In the genomic region with DNA sequence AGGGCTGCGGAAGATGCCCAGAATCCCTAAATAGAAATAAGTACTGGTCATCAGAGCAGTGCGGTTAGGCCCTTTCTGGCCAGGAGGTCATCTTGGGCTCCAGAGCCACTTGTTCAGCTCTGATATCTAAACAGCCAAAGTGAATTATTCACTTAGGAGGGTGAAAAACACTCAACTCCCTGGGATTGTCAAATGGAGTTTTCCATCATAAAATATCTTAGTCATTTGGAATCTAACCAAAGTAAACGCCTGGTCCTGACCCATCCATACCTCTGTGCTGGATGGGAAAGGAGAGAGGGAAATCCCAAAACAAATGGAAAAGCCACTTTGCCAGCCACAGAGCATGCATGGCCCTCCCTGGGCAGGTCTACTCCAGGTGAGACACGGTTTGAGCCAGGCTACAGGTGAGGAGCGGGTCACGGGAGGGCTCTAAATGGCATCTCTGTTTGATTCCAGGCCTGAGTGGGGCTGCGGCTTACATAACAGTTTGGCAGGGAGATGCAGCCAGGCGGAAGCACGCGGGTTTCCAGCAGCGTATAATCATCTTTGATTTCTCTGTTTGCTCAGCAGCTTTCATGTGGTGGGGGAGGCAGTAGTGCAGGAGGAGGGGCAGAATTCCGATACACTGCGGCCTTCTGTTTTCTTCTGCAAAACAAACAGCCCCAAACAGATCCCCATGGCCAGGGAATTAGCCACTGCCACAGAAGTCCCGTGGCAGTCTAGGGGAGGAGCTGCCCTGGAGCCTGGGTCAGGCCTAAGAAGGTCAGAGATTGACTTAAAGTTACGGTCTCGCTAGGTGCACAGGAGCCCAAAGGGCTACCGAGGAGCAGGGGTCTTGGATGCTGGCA, we compare ENCODE assay signal across 1 cellular context.
TF ChIP-seq lines count a peak whose summit lies in the region.

No MANE protein-coding gene starts in this region.

TF ChIP-seq in HepG2, 621 proteins besides CTCF, POLR2A, EP300 and RAD21 (continued from another document and continues in another):
- peak in 1 of 2 experiments; percentile 57; a peak in 1 of 4 replicates for TF ChIP-seq HMGXB4 (CRISPR knock-in tag; IDR thresholded peaks at IDR 0.05; ENCODE audit: borderline replicate concordance in 1 of 2, low read depth in 1 of 2)
- no peak for TF ChIP-seq ZNF607 (CRISPR knock-in tag; IDR thresholded peaks at IDR 0.05; ENCODE audit: borderline replicate concordance)
- peak; percentile 92 for TF ChIP-seq HMG20A (CRISPR knock-in tag; IDR thresholded peaks at IDR 0.05; ENCODE audit: borderline replicate concordance)
- no peak; the same call in 2 of the 3 replicates for TF ChIP-seq MXI1 (IDR thresholded peaks at IDR 0.05; ENCODE audit: borderline replicate concordance, low read depth, low read length)
- TF ChIP-seq PHF20 (CRISPR knock-in tag; IDR thresholded peaks at IDR 0.05): no peak
- TF ChIP-seq ZNF282 (IDR thresholded peaks at IDR 0.05; ENCODE audit: partially characterized antibody): no peak
- TF ChIP-seq, protein P1, sequence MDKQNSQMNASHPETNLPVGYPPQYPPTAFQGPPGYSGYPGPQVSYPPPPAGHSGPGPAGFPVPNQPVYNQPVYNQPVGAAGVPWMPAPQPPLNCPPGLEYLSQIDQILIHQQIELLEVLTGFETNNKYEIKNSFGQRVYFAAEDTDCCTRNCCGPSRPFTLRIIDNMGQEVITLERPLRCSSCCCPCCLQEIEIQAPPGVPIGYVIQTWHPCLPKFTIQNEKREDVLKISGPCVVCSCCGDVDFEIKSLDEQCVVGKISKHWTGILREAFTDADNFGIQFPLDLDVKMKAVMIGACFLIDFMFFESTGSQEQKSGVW (CRISPR knock-in tag; IDR thresholded peaks at IDR 0.05; ENCODE audit: borderline replicate concordance): no peak
- TF ChIP-seq NPAS2 (CRISPR knock-in tag; IDR thresholded peaks at IDR 0.05; ENCODE audit: borderline replicate concordance): no peak
- TF ChIP-seq ZNF274 (CRISPR knock-in tag; IDR thresholded peaks at IDR 0.05): 0 out of 2 replicates have a peak, but pooled peaks have one; percentile 54
- no peak for TF ChIP-seq ZNF773 (CRISPR knock-in tag; IDR thresholded peaks at IDR 0.05; ENCODE audit: borderline replicate concordance)
- TF ChIP-seq POLR2AphosphoS5 (IDR thresholded peaks at IDR 0.05; ENCODE audit: low read depth, low read length): no peak
- TF ChIP-seq SKI (IDR thresholded peaks at IDR 0.05; ENCODE audit: partially characterized antibody): no peak
- TF ChIP-seq, protein P2, sequence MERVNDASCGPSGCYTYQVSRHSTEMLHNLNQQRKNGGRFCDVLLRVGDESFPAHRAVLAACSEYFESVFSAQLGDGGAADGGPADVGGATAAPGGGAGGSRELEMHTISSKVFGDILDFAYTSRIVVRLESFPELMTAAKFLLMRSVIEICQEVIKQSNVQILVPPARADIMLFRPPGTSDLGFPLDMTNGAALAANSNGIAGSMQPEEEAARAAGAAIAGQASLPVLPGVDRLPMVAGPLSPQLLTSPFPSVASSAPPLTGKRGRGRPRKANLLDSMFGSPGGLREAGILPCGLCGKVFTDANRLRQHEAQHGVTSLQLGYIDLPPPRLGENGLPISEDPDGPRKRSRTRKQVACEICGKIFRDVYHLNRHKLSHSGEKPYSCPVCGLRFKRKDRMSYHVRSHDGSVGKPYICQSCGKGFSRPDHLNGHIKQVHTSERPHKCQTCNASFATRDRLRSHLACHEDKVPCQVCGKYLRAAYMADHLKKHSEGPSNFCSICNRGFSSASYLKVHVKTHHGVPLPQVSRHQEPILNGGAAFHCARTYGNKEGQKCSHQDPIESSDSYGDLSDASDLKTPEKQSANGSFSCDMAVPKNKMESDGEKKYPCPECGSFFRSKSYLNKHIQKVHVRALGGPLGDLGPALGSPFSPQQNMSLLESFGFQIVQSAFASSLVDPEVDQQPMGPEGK (CRISPR knock-in tag; IDR thresholded peaks at IDR 0.05): peak; percentile 97
- TF ChIP-seq PRPF4 (IDR thresholded peaks at IDR 0.05; ENCODE audit: low read depth, low read length, poor library complexity, severe bottlenecking): peak; percentile 27
- no peak for TF ChIP-seq ETS1 (CRISPR knock-in tag; IDR thresholded peaks at IDR 0.05)
- TF ChIP-seq ZNF24 (IDR thresholded peaks at IDR 0.05): no peak
- peak; percentile 79; the same call in 1 of the 2 replicates for TF ChIP-seq MTA1 (CRISPR knock-in tag; IDR thresholded peaks at IDR 0.05; ENCODE audit: borderline replicate concordance)
- no peak for TF ChIP-seq NFIB (CRISPR knock-in tag; IDR thresholded peaks at IDR 0.05; ENCODE audit: borderline replicate concordance)
- peak; percentile 41 for TF ChIP-seq TBL1XR1 (IDR thresholded peaks at IDR 0.05; ENCODE audit: borderline replicate concordance, low read length, partially characterized antibody)
- no peak for TF ChIP-seq ZNF296 (CRISPR knock-in tag; conservative IDR thresholded peaks at IDR 0.05)
- no peak for TF ChIP-seq ATF6 (CRISPR knock-in tag; conservative IDR thresholded peaks at IDR 0.05)
- no peak for TF ChIP-seq ARNT (IDR thresholded peaks at IDR 0.05)
- TF ChIP-seq, protein P3, sequence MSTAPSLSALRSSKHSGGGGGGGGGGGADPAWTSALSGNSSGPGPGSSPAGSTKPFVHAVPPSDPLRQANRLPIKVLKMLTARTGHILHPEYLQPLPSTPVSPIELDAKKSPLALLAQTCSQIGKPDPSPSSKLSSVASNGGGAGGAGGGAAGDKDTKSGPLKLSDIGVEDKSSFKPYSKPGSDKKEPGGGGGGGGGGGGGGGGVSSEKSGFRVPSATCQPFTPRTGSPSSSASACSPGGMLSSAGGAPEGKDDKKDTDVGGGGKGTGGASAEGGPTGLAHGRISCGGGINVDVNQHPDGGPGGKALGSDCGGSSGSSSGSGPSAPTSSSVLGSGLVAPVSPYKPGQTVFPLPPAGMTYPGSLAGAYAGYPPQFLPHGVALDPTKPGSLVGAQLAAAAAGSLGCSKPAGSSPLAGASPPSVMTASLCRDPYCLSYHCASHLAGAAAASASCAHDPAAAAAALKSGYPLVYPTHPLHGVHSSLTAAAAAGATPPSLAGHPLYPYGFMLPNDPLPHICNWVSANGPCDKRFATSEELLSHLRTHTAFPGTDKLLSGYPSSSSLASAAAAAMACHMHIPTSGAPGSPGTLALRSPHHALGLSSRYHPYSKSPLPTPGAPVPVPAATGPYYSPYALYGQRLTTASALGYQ (CRISPR knock-in tag; IDR thresholded peaks at IDR 0.05): peak; percentile 76; the same call in 1 of the 2 replicates
- TF ChIP-seq JUND (CRISPR knock-in tag; IDR thresholded peaks at IDR 0.05): no peak
- no peak for TF ChIP-seq ZNF30 (CRISPR knock-in tag; IDR thresholded peaks at IDR 0.05)
- no peak for TF ChIP-seq STAG1 (CRISPR knock-in tag; IDR thresholded peaks at IDR 0.05)
- no peak for TF ChIP-seq NFKB2 (CRISPR knock-in tag; IDR thresholded peaks at IDR 0.05; ENCODE audit: borderline replicate concordance)
- TF ChIP-seq RBFOX2 (IDR thresholded peaks at IDR 0.05; ENCODE audit: low read depth, low read length): no peak
- TF ChIP-seq, protein P4, sequence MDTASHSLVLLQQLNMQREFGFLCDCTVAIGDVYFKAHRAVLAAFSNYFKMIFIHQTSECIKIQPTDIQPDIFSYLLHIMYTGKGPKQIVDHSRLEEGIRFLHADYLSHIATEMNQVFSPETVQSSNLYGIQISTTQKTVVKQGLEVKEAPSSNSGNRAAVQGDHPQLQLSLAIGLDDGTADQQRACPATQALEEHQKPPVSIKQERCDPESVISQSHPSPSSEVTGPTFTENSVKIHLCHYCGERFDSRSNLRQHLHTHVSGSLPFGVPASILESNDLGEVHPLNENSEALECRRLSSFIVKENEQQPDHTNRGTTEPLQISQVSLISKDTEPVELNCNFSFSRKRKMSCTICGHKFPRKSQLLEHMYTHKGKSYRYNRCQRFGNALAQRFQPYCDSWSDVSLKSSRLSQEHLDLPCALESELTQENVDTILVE (CRISPR knock-in tag; IDR thresholded peaks at IDR 0.05): peak; percentile 35; the same call in 1 of the 2 replicates
- TF ChIP-seq, protein P5, sequence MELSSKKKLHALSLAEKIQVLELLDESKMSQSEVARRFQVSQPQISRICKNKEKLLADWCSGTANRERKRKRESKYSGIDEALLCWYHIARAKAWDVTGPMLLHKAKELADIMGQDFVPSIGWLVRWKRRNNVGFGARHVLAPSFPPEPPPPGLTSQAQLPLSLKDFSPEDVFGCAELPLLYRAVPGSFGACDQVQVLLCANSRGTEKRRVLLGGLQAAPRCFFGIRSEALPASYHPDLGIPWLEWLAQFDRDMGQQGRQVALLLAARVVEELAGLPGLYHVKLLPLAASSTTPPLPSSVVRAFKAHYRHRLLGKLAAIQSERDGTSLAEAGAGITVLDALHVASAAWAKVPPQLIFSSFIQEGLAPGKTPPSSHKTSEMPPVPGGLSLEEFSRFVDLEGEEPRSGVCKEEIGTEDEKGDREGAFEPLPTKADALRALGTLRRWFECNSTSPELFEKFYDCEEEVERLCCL (CRISPR knock-in tag; IDR thresholded peaks at IDR 0.05; ENCODE audit: borderline replicate concordance): no peak
- no peak for TF ChIP-seq CEBPB (IDR thresholded peaks at IDR 0.05; ENCODE audit: borderline replicate concordance, low read depth, low read length)
- TF ChIP-seq ZNF337 (CRISPR knock-in tag; IDR thresholded peaks at IDR 0.05; ENCODE audit: borderline replicate concordance, low read depth): no peak
- no peak for TF ChIP-seq FOXC1 (CRISPR knock-in tag; IDR thresholded peaks at IDR 0.05; ENCODE audit: borderline replicate concordance)
- TF ChIP-seq ZNF746 (CRISPR knock-in tag; IDR thresholded peaks at IDR 0.05): peak; percentile 90; the same call in 1 of the 2 replicates
- TF ChIP-seq, protein P6, sequence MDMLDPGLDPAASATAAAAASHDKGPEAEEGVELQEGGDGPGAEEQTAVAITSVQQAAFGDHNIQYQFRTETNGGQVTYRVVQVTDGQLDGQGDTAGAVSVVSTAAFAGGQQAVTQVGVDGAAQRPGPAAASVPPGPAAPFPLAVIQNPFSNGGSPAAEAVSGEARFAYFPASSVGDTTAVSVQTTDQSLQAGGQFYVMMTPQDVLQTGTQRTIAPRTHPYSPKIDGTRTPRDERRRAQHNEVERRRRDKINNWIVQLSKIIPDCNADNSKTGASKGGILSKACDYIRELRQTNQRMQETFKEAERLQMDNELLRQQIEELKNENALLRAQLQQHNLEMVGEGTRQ (IDR thresholded peaks at IDR 0.05; ENCODE audit: low read depth, low read length): no peak
- TF ChIP-seq, protein P6 (CRISPR knock-in tag; IDR thresholded peaks at IDR 0.05; ENCODE audit: borderline replicate concordance): no peak
- TF ChIP-seq, protein P7, sequence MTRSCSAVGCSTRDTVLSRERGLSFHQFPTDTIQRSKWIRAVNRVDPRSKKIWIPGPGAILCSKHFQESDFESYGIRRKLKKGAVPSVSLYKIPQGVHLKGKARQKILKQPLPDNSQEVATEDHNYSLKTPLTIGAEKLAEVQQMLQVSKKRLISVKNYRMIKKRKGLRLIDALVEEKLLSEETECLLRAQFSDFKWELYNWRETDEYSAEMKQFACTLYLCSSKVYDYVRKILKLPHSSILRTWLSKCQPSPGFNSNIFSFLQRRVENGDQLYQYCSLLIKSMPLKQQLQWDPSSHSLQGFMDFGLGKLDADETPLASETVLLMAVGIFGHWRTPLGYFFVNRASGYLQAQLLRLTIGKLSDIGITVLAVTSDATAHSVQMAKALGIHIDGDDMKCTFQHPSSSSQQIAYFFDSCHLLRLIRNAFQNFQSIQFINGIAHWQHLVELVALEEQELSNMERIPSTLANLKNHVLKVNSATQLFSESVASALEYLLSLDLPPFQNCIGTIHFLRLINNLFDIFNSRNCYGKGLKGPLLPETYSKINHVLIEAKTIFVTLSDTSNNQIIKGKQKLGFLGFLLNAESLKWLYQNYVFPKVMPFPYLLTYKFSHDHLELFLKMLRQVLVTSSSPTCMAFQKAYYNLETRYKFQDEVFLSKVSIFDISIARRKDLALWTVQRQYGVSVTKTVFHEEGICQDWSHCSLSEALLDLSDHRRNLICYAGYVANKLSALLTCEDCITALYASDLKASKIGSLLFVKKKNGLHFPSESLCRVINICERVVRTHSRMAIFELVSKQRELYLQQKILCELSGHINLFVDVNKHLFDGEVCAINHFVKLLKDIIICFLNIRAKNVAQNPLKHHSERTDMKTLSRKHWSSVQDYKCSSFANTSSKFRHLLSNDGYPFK (CRISPR knock-in tag; IDR thresholded peaks at IDR 0.05; ENCODE audit: borderline replicate concordance): no peak
- no peak for TF ChIP-seq ZNF720 (CRISPR knock-in tag; IDR thresholded peaks at IDR 0.05)
- TF ChIP-seq SNRNP70 (IDR thresholded peaks at IDR 0.05; ENCODE audit: low read depth, low read length): no peak
- peak; percentile 47; the same call in 1 of the 2 replicates for TF ChIP-seq ZNF12 (CRISPR knock-in tag; IDR thresholded peaks at IDR 0.05)
